In the genomic region with DNA sequence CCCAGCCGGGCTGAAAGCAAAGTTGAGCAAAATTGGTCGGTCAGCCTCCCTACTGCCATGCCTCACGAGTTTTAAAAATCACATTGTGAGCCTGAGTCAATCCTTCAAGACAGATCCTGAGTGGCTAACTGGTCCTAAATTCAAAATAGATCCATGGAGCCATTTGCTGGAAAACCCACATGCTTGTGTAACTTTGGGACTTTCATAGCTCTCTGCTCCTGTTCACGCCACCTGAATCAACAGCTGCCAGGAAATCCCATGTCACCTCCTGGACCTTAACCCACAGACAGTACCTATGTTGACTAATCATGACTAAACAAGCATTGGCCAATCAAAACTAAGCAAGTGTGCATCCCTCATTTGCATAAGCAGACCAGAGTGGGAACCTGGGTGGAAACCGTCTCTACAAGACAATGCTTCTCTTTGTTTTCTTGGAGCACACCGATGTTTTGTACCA, we compare ENCODE assay signal across 18 cellular contexts.
DNase-seq lines count a peak whose midpoint lies in the region; ATAC-seq and FAIRE-seq lines count a peak whose summit lies in the region.
"Had no signal": no experiment of that assay in that cellular context is flagged by ENCODE, and none has a peak within 500 bp of the region (broad histone marks: within the 10 kb centered on the region; RNA-seq: fewer than 3 reads in every experiment).

No MANE protein-coding gene starts in this region.

- ATAC-seq in HG03354 (IDR thresholded peaks at IDR 0.05; ENCODE audit: poor library complexity, severe bottlenecking, unreplicated experiment), result no peak
- ATAC-seq: gastrocnemius medialis; naive thymus-derived CD4-positive, alpha-beta T cell had no signal

- peak; percentile 16 for DNase-seq in stimulated activated CD4-positive, alpha-beta T cell treated with anti-CD3 and anti-CD28 coated beads, Interleukin-15, amount 100 ng/mL, for 24 hours
- no peak for DNase-seq in stimulated activated CD4-positive, alpha-beta T cell treated with anti-CD3 and anti-CD28 coated beads, Interleukin-4, amount 100 ng/mL, for 4 hours
- peak; percentile 82 for DNase-seq in NCI-H526 treated with DMSO at 0.1 percent for 48 hours (lab: John Stamatoyannopoulos, UW)
- DNase-seq in glomerular visceral epithelial cell (ENCODE audit: extremely low spot score), result peak; percentile 4
- peak; percentile 38 for DNase-seq in urothelium cell line (ENCODE audit: low spot score)
- no peak for DNase-seq in NCI-H345 (lab: John Stamatoyannopoulos, UW)
- no peak for DNase-seq in activated gamma-delta T cell treated with Interleukin-2 at 50 U/mL for 16 hours
- DNase-seq: activated CD4-positive, alpha-beta T cell treated with anti-CD3 and anti-CD28 coated beads for 1 hour; aorta; Calu3; gastrocnemius medialis; GDM1; naive thymus-derived CD4-positive, alpha-beta T cell; NCI-H2029 treated with DMSO at 0.1 percent for 48 hours; NCI-H748 treated with DMSO at 0.1 percent for 48 hours; T1000 had no signal

- peak; percentile 95 for FAIRE-seq in urothelium cell line (lab: Jason Lieb, UNC)
- FAIRE-seq: H54 had no signal

Comparison
In these comparisons a context has a peak if more than half of its experiments do, and no peak if none do; other contexts are left out.
1. DNase-seq: peak in stimulated activated CD4-positive, alpha-beta T cell treated with anti-CD3 and anti-CD28 coated beads, Interleukin-15, amount 100 ng/mL, for 24 hours (single experiment), NCI-H526 treated with DMSO at 0.1 percent for 48 hours (single experiment), glomerular visceral epithelial cell (single experiment) and urothelium cell line (single experiment); none in stimulated activated CD4-positive, alpha-beta T cell treated with anti-CD3 and anti-CD28 coated beads, Interleukin-4, amount 100 ng/mL, for 4 hours (0 of 2), NCI-H345 (single experiment) and activated gamma-delta T cell treated with Interleukin-2 at 50 U/mL for 16 hours (single experiment).